1 cellular context compared by ENCODE assay signal in the genomic region with DNA sequence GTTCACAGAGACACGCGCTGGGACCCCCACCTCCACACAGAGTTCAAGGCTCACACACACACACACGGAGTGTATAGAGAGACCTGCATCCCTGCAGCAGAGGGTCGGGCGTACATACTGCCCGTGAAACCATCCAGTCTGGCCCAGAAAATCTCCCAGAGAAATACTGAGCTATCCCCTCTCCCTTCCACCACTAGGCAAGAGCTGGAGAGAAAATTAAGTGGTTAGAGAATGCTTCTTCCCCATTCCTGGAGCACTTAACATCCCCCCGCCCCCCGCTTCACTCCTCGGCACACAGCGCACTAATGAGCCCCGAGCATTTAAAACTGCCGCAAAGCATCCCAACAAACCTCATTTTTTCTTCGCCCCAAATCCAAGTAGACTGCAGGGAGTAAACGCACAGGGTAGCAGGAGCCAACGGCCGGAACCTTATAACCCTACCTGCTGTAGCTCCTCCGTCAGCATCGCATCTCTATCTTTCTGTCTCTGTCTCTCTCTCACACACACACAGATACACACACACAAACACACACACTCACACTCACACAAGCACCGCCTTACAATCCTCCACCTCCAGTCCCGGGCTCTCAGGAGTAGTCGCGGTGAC.
TF ChIP-seq lines count a peak whose summit lies in the region.

No MANE protein-coding gene starts in this region.

TF ChIP-seq in HEK293, 187 proteins besides CTCF, POLR2A, EP300 and RAD21 (continued from another document and continues in another):
- TF ChIP-seq ZBTB7A (tag by site-specific recombination; IDR thresholded peaks at IDR 0.05; ENCODE audit: low read depth) = no peak
- TF ChIP-seq ZNF248 (tag by site-specific recombination; IDR thresholded peaks at IDR 0.05) = no peak
- TF ChIP-seq ZNF585B (tag by site-specific recombination; IDR thresholded peaks at IDR 0.05) = no peak
- no peak for TF ChIP-seq ZNF560 (tag by site-specific recombination; IDR thresholded peaks at IDR 0.05; ENCODE audit: borderline replicate concordance)
- no peak for TF ChIP-seq ZNF175 (tag by site-specific recombination; IDR thresholded peaks at IDR 0.05)
- TF ChIP-seq ZFP69B (tag by site-specific recombination; IDR thresholded peaks at IDR 0.05) = 0 out of 2 replicates have a peak, but pooled peaks have one; percentile 18
- no peak for TF ChIP-seq ZNF132 (tag by site-specific recombination; IDR thresholded peaks at IDR 0.05; ENCODE audit: borderline replicate concordance)
- no peak for TF ChIP-seq ZNF146 (tag by site-specific recombination; IDR thresholded peaks at IDR 0.05)
- no peak for TF ChIP-seq ZNF514 (tag by site-specific recombination; IDR thresholded peaks at IDR 0.05)
- TF ChIP-seq HIC1 (tag by site-specific recombination; IDR thresholded peaks at IDR 0.05) = no peak
- peak; percentile 86; the same call in 1 of the 2 replicates for TF ChIP-seq GLI4 (tag by site-specific recombination; IDR thresholded peaks at IDR 0.05)
- TF ChIP-seq ZNF654 (tag by site-specific recombination; IDR thresholded peaks at IDR 0.05; ENCODE audit: low read depth) = no peak
- no peak for TF ChIP-seq KLF10 (tag by site-specific recombination; IDR thresholded peaks at IDR 0.05)
- no peak for TF ChIP-seq TRIM28 (IDR thresholded peaks at IDR 0.05; ENCODE audit: borderline replicate concordance, low read length)
- 0 out of 2 replicates have a peak, but pooled peaks have one; percentile 16 for TF ChIP-seq ZFHX2 (tag by site-specific recombination; conservative IDR thresholded peaks at IDR 0.05)
- TF ChIP-seq, protein P1, sequence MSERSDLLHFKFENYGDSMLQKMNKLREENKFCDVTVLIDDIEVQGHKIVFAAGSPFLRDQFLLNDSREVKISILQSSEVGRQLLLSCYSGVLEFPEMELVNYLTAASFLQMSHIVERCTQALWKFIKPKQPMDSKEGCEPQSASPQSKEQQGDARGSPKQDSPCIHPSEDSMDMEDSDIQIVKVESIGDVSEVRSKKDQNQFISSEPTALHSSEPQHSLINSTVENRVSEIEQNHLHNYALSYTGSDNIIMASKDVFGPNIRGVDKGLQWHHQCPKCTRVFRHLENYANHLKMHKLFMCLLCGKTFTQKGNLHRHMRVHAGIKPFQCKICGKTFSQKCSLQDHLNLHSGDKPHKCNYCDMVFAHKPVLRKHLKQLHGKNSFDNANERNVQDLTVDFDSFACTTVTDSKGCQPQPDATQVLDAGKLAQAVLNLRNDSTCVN (tag by site-specific recombination; optimal IDR thresholded peaks at IDR 0.05) = no peak
- TF ChIP-seq ZNF37A (tag by site-specific recombination; IDR thresholded peaks at IDR 0.05) = no peak
- TF ChIP-seq WT1 (tag by site-specific recombination; IDR thresholded peaks at IDR 0.05) = peak; percentile 12; the same call in 1 of the 2 replicates
- TF ChIP-seq ZNF76 (tag by site-specific recombination; IDR thresholded peaks at IDR 0.05; ENCODE audit: borderline replicate concordance, low read depth) = peak; percentile 57
- TF ChIP-seq ZNF530 (tag by site-specific recombination; IDR thresholded peaks at IDR 0.05; ENCODE audit: low read depth) = no peak
- TF ChIP-seq ZNF302 (tag by site-specific recombination; IDR thresholded peaks at IDR 0.05; ENCODE audit: low read depth) = no peak
- TF ChIP-seq, protein P2, sequence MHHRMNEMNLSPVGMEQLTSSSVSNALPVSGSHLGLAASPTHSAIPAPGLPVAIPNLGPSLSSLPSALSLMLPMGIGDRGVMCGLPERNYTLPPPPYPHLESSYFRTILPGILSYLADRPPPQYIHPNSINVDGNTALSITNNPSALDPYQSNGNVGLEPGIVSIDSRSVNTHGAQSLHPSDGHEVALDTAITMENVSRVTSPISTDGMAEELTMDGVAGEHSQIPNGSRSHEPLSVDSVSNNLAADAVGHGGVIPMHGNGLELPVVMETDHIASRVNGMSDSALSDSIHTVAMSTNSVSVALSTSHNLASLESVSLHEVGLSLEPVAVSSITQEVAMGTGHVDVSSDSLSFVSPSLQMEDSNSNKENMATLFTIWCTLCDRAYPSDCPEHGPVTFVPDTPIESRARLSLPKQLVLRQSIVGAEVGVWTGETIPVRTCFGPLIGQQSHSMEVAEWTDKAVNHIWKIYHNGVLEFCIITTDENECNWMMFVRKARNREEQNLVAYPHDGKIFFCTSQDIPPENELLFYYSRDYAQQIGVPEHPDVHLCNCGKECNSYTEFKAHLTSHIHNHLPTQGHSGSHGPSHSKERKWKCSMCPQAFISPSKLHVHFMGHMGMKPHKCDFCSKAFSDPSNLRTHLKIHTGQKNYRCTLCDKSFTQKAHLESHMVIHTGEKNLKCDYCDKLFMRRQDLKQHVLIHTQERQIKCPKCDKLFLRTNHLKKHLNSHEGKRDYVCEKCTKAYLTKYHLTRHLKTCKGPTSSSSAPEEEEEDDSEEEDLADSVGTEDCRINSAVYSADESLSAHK (tag by site-specific recombination; IDR thresholded peaks at IDR 0.05) = 0 out of 2 replicates have a peak, but pooled peaks have one; percentile 51
- TF ChIP-seq ZNF701 (tag by site-specific recombination; IDR thresholded peaks at IDR 0.05) = no peak
- TF ChIP-seq, protein P3, sequence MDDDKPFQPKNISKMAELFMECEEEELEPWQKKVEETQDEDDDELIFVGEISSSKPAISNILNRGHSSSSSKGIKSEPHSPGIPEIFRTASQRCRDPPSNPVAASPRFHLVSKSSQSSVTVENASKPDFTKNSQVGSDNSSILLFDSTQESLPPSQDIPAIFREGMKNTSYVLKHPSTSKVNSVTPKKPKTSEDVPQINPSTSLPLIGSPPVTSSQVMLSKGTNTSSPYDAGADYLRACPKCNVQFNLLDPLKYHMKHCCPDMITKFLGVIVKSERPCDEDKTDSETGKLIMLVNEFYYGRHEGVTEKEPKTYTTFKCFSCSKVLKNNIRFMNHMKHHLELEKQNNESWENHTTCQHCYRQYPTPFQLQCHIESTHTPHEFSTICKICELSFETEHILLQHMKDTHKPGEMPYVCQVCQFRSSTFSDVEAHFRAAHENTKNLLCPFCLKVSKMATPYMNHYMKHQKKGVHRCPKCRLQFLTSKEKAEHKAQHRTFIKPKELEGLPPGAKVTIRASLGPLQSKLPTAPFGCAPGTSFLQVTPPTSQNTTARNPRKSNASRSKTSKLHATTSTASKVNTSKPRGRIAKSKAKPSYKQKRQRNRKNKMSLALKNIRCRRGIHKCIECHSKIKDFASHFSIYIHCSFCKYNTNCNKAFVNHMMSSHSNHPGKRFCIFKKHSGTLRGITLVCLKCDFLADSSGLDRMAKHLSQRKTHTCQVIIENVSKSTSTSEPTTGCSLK (tag by site-specific recombination; IDR thresholded peaks at IDR 0.05) = no peak
- no peak for TF ChIP-seq ZNF837 (tag by site-specific recombination; IDR thresholded peaks at IDR 0.05)
- TF ChIP-seq ZNF391 (tag by site-specific recombination; IDR thresholded peaks at IDR 0.05; ENCODE audit: borderline replicate concordance, low read depth) = peak; percentile 65; the same call in 1 of the 2 replicates
- TF ChIP-seq ZNF558 (tag by site-specific recombination; IDR thresholded peaks at IDR 0.05) = 0 out of 2 replicates have a peak, but pooled peaks have one; percentile 27
- peak; percentile 75 for TF ChIP-seq ZNF366 (tag by site-specific recombination; conservative IDR thresholded peaks at IDR 0.05)
- no peak for TF ChIP-seq ZNF341 (tag by site-specific recombination; IDR thresholded peaks at IDR 0.05; ENCODE audit: low read depth)
- no peak for TF ChIP-seq ZNF362 (tag by site-specific recombination; IDR thresholded peaks at IDR 0.05)
- TF ChIP-seq FEZF1 (tag by site-specific recombination; IDR thresholded peaks at IDR 0.05) = no peak
- no peak for TF ChIP-seq GLIS1 (tag by site-specific recombination; IDR thresholded peaks at IDR 0.05)
- no peak for TF ChIP-seq BCL11A (tag by site-specific recombination; IDR thresholded peaks at IDR 0.05; ENCODE audit: low read depth)
- no peak for TF ChIP-seq ZNF521 (tag by site-specific recombination; IDR thresholded peaks at IDR 0.05)
- no peak for TF ChIP-seq HOXD13 (CRISPR knock-in tag; IDR thresholded peaks at IDR 0.05; ENCODE audit: borderline replicate concordance)
- no peak for TF ChIP-seq KLF9 (tag by site-specific recombination; IDR thresholded peaks at IDR 0.05; ENCODE audit: low read depth)
- peak; percentile 88 for TF ChIP-seq PRDM1 (tag by site-specific recombination; IDR thresholded peaks at IDR 0.05)
- no peak for TF ChIP-seq ZNF274 (IDR thresholded peaks at IDR 0.05; ENCODE audit: low read length)
- TF ChIP-seq ZNF274 (tag by site-specific recombination; IDR thresholded peaks at IDR 0.05; ENCODE audit: borderline replicate concordance) = no peak
- TF ChIP-seq ZFP37 (tag by site-specific recombination; IDR thresholded peaks at IDR 0.05) = peak; percentile 29; the same call in 1 of the 2 replicates
- TF ChIP-seq ZNF280D (tag by site-specific recombination; IDR thresholded peaks at IDR 0.05) = no peak
- no peak for TF ChIP-seq ZNF24 (tag by site-specific recombination; IDR thresholded peaks at IDR 0.05)
- TF ChIP-seq, protein P4, sequence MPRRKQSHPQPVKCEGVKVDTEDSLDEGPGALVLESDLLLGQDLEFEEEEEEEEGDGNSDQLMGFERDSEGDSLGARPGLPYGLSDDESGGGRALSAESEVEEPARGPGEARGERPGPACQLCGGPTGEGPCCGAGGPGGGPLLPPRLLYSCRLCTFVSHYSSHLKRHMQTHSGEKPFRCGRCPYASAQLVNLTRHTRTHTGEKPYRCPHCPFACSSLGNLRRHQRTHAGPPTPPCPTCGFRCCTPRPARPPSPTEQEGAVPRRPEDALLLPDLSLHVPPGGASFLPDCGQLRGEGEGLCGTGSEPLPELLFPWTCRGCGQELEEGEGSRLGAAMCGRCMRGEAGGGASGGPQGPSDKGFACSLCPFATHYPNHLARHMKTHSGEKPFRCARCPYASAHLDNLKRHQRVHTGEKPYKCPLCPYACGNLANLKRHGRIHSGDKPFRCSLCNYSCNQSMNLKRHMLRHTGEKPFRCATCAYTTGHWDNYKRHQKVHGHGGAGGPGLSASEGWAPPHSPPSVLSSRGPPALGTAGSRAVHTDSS (tag by site-specific recombination; IDR thresholded peaks at IDR 0.05) = no peak
- TF ChIP-seq ZBTB17 (tag by site-specific recombination; IDR thresholded peaks at IDR 0.05) = no peak; the same call in none of the 2 replicates
- TF ChIP-seq, protein P5, sequence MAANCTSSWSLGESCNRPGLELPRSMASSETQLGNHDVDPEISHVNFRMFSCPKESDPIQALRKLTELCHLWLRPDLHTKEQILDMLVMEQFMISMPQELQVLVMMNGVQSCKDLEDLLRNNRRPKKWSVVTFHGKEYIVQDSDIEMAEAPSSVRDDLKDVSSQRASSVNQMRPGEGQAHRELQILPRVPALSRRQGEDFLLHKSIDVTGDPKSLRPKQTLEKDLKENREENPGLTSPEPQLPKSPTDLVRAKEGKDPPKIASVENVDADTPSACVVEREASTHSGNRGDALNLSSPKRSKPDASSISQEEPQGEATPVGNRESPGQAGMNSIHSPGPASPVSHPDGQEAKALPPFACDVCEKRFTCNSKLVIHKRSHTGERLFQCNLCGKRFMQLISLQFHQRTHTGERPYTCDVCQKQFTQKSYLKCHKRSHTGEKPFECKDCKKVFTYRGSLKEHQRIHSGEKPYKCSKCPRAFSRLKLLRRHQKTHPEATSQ (tag by site-specific recombination; IDR thresholded peaks at IDR 0.05) = peak; percentile 74; the same call in 1 of the 2 replicates
- no peak for TF ChIP-seq ZNF266 (tag by site-specific recombination; IDR thresholded peaks at IDR 0.05; ENCODE audit: low read depth)
- TF ChIP-seq ZNF658 (tag by site-specific recombination; IDR thresholded peaks at IDR 0.05) = no peak
- no peak for TF ChIP-seq GFI1B (tag by site-specific recombination; IDR thresholded peaks at IDR 0.05)
- TF ChIP-seq ZNF510 (tag by site-specific recombination; IDR thresholded peaks at IDR 0.05; ENCODE audit: insufficient replicate concordance) = no peak
- TF ChIP-seq GLI2 (tag by site-specific recombination; IDR thresholded peaks at IDR 0.05; ENCODE audit: borderline replicate concordance, low read depth) = no peak
- TF ChIP-seq KLF16 (tag by site-specific recombination; IDR thresholded peaks at IDR 0.05) = peak; percentile 79; the same call in 1 of the 2 replicates
